Comparison of ENCODE assay signal across 17 cellular contexts in the genomic region with DNA sequence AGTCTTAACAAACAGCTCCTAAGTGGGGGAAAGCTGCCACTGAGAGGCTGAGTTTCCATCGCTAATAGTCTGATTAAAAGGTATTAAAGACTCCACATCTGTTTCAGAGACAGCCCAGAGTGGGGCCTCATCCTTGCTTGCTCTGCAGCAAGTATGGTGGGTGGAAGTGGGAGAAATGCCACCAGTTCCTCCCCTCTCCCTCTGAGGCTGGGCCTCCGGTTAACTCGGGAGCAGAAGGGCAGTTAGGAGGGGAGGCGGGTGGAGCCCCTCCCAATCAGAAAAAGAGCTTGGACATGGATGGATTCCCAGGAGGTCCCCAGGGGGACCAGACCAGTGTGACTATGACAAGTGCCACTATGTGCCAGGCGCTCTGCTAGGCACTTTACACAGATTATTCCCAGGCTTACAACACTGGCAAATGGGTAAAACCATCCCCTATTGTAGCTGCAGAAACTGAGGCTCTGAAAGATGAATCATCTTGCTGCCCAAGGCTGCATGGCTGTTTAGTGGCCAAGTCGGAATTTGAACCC. TPM values are rescaled to one million over a fixed set of nuclear protein-coding genes. Genes with fewer than 3 reads are reported as not detected.
DNase-seq lines count a peak whose midpoint lies in the region; ATAC-seq and TF ChIP-seq lines count a peak whose summit lies in the region.
"Had no signal": no experiment of that assay in that cellular context is flagged by ENCODE, and none has a peak within 500 bp of the region (broad histone marks: within the 10 kb centered on the region; RNA-seq: fewer than 3 reads in every experiment).

No MANE protein-coding gene starts in this region.

- H3K36me3 ChIP-seq in PC-3 (ENCODE audit: low read depth, low read length) (peaks cover 72% of the 10 kb centered on the region), esophagus muscularis mucosa (peaks cover 11 to 79% (median 66%) of the 10 kb centered on the region in 4 donors), rectal smooth muscle tissue (ENCODE audit: control insufficient read depth, insufficient read depth, low read length) (peaks cover 4% of the 10 kb centered on the region), vagina (peaks cover 0 to 50% of the 10 kb centered on the region in 2 donors)
- peaks cover 0 to 81% (median 8%) of the 10 kb centered on the region in 3 experiments for H3K36me3 ChIP-seq in naive thymus-derived CD4-positive, alpha-beta T cell (ENCODE audit: control insufficient read depth in 2 of 3, insufficient read depth in 3 of 3, low read length in 3 of 3)

- peaks cover 1 to 53% (median 19%) of the 10 kb centered on the region in 5 donors for H3K36me3 Mint-ChIP-seq in naive thymus-derived CD4-positive, alpha-beta T cell

- TF ChIP-seq CTCF in PC-3 (conservative IDR thresholded peaks at IDR 0.05; ENCODE audit: low read depth, low read length), result no peak
- no peak for TF ChIP-seq CTCF in esophagus muscularis mucosa (IDR thresholded peaks at IDR 0.05)
- TF ChIP-seq CTCF in vagina (IDR thresholded peaks at IDR 0.05), result no peak

- H3K4me2 ChIP-seq in PC-3 (ENCODE audit: low read length), result no peak overlapping the region

- H3K9me2 ChIP-seq in PC-3 (replicated peaks; ENCODE audit: low read length), result no peaks in the 10 kb centered on the region

- H3K27me3 ChIP-seq in PC-3 (ENCODE audit: low read length), result no peaks in the 10 kb centered on the region
- no peaks in the 10 kb centered on the region for H3K27me3 ChIP-seq in esophagus muscularis mucosa
- no peaks in the 10 kb centered on the region for H3K27me3 ChIP-seq in rectal smooth muscle tissue (ENCODE audit: control insufficient read depth, insufficient read depth, low read length)
- H3K27me3 ChIP-seq in vagina, result no peaks in the 10 kb centered on the region
- H3K27me3 ChIP-seq in naive thymus-derived CD4-positive, alpha-beta T cell (ENCODE audit: control insufficient read depth in 2 of 2, insufficient read depth in 2 of 2, low read length in 2 of 2), result no peaks in the 10 kb centered on the region
- H3K27me3 ChIP-seq: BE2C, foreskin keratinocyte, left lung had no signal

- no peak overlapping the region for H2AFZ ChIP-seq in PC-3 (ENCODE audit: low read length)

- peaks cover 4% of the 10 kb centered on the region for H4K20me1 ChIP-seq in PC-3 (ENCODE audit: low read length)

- no peaks in the 10 kb centered on the region for H3K4me1 Mint-ChIP-seq in naive thymus-derived CD4-positive, alpha-beta T cell

- H3K4me3 ChIP-seq in PC-3 (ENCODE audit: low read length), result no peak overlapping the region
- H3K4me3 ChIP-seq in esophagus muscularis mucosa, result no peak overlapping the region
- no peak overlapping the region for H3K4me3 ChIP-seq in rectal smooth muscle tissue (ENCODE audit: low read length)
- no peak overlapping the region for H3K4me3 ChIP-seq in vagina
- no peak overlapping the region for H3K4me3 ChIP-seq in naive thymus-derived CD4-positive, alpha-beta T cell (ENCODE audit: low read length)
- H3K4me3 ChIP-seq: left lung had no signal

- peaks cover 14% of the 10 kb centered on the region for H3K4me1 ChIP-seq in PC-3 (ENCODE audit: insufficient read depth, low read length)
- H3K4me1 ChIP-seq in esophagus muscularis mucosa, result peaks cover 0 to 35% (median 31%) of the 10 kb centered on the region in 4 donors
- peaks cover 13% of the 10 kb centered on the region for H3K4me1 ChIP-seq in rectal smooth muscle tissue (ENCODE audit: control insufficient read depth, insufficient read depth, low read length)
- peaks cover 34% of the 10 kb centered on the region for H3K4me1 ChIP-seq in vagina
- no peaks in the 10 kb centered on the region for H3K4me1 ChIP-seq in naive thymus-derived CD4-positive, alpha-beta T cell (ENCODE audit: control insufficient read depth in 2 of 2, insufficient read depth in 2 of 2, low read length in 2 of 2)
- H3K4me1 ChIP-seq: BE2C, foreskin keratinocyte, left lung had no signal

- intact Hi-C loops in PC-3 (cut with micrococcal nuclease) (no loop called here), esophagus muscularis mucosa (cut with DNase I) (no loop called here), vagina (cut with DNase I) (no loop called here)
- intact Hi-C loops in naive thymus-derived CD4-positive, alpha-beta T cell (cut with micrococcal nuclease), result no loop called here

- no peaks in the 10 kb centered on the region for H3K79me2 ChIP-seq in PC-3 (ENCODE audit: low read length)

- H3K4me3 Mint-ChIP-seq in naive thymus-derived CD4-positive, alpha-beta T cell, result no peak overlapping the region
- H3K4me3 Mint-ChIP-seq: naive B cell had no signal

- CTCF ChIA-PET in PC-3 (lab: Charles Lee), result interaction anchor here (0.8 to 1.8 kb wide), 5 partner anchors 11 to 91 kb away, joined by 3 to 9 read pairs (median 7); no protein-coding TSS in a partner anchor
- CTCF ChIA-PET in naive thymus-derived CD4-positive, alpha-beta T cell (lab: Charles Lee), result interaction anchor here (0.5 kb wide), 1 partner anchor 37 kb away, joined by 3 read pairs; no protein-coding TSS in a partner anchor

- WGBS in esophagus muscularis mucosa, result 54% methylated on average over 6 of the region's 6 CpGs

- H3K9ac ChIP-seq in PC-3 (ENCODE audit: low read length) (no peak overlapping the region), rectal smooth muscle tissue (ENCODE audit: low read length) (no peak overlapping the region)

- no peaks in the 10 kb centered on the region for H3K9me3 Mint-ChIP-seq in naive thymus-derived CD4-positive, alpha-beta T cell
- H3K9me3 Mint-ChIP-seq: naive B cell had no signal

- H3F3A ChIP-seq in PC-3 (ENCODE audit: low read length, unreplicated experiment), result peaks cover 4% of the 10 kb centered on the region

- ATAC-seq in PC-3, result no peak
- ATAC-seq in naive thymus-derived CD4-positive, alpha-beta T cell, result no peak
- ATAC-seq in HG03342 (IDR thresholded peaks at IDR 0.05; ENCODE audit: unreplicated experiment), result no peak

- POLR2A ChIA-PET in PC-3 (lab: Charles Lee; ENCODE audit: unreplicated experiment), result no interaction called here
- POLR2A ChIA-PET in naive thymus-derived CD4-positive, alpha-beta T cell (lab: Charles Lee), result interaction anchor here (0.9 kb wide), 1 partner anchor 23 kb away, joined by 3 read pairs; no protein-coding TSS in a partner anchor

- peak overlapping the region; percentile 43 for H3K27ac ChIP-seq in PC-3 (ENCODE audit: low read length)
- peak overlapping the region; percentile 62 to 79 (median 66) for H3K27ac ChIP-seq in esophagus muscularis mucosa (replicated peaks in 1 of 4)
- peak overlapping the region; percentile 82 for H3K27ac ChIP-seq in rectal smooth muscle tissue (ENCODE audit: low read depth, low read length)
- peak overlapping the region; percentile 71 for H3K27ac ChIP-seq in vagina
- no peak overlapping the region for H3K27ac ChIP-seq in naive thymus-derived CD4-positive, alpha-beta T cell (ENCODE audit: low read depth, low read length)
- H3K27ac ChIP-seq: foreskin keratinocyte had no signal

- TF ChIP-seq EP300 in esophagus muscularis mucosa (IDR thresholded peaks at IDR 0.05), result no peak

- no peak for DNase-seq in PC-3
- DNase-seq in esophagus muscularis mucosa (ENCODE audit: extremely low spot score), result no peak
- no peak for DNase-seq in vagina (ENCODE audit: extremely low spot score in 2 of 2)
- no peak for DNase-seq in AG08396 (ENCODE audit: low spot score)
- DNase-seq in naive thymus-derived CD4-positive, alpha-beta T cell, result no peak
- DNase-seq: activated effector memory CD4-positive, alpha-beta T cell treated with anti-CD3 and anti-CD28 coated beads, Interleukin-2, amount 50 U/mL, for 16 hours; BE2C; naive B cell; NCI-H187 treated with DMSO at 0.1 percent for 48 hours; stimulated activated CD4-positive, alpha-beta T cell treated with anti-CD3 and anti-CD28 coated beads, Interleukin-15, amount 100 ng/mL, for 24 hours; stimulated activated naive CD4-positive, alpha-beta T cell treated with Interleukin-2 at 50 U/mL for 16 hours had no signal

- TF ChIP-seq POLR2A in esophagus muscularis mucosa (IDR thresholded peaks at IDR 0.05; ENCODE audit: low read depth) (no peak), vagina (IDR thresholded peaks at IDR 0.05) (no peak)

- H3K27ac Mint-ChIP-seq in naive thymus-derived CD4-positive, alpha-beta T cell, result no peak overlapping the region

- H3K9me3 ChIP-seq in PC-3 (ENCODE audit: low read length), result no peaks in the 10 kb centered on the region
- no peaks in the 10 kb centered on the region for H3K9me3 ChIP-seq in esophagus muscularis mucosa
- no peaks in the 10 kb centered on the region for H3K9me3 ChIP-seq in vagina
- H3K9me3 ChIP-seq in naive thymus-derived CD4-positive, alpha-beta T cell (ENCODE audit: control insufficient read depth in 2 of 3, low read length in 3 of 3), result no peaks in the 10 kb centered on the region
- H3K9me3 ChIP-seq: BE2C, left lung had no signal

- H3K27me3 Mint-ChIP-seq in naive thymus-derived CD4-positive, alpha-beta T cell, result no peaks in the 10 kb centered on the region
- H3K27me3 Mint-ChIP-seq: naive B cell had no signal

- BruUV-seq in PC-3 (replicated peaks; lab: Mats Ljungman, UMichigan), result no TSS peak

RNA-seq across cellular contexts. Expression of gene ASCL5, which starts 11.4 kb away (rescaled TPM):
- total RNA-seq in PC-3 (2014; rRNA removed) (2.4 and 3.1 TPM in 2 replicates), esophagus muscularis mucosa (not detected), vagina (not detected)
- under 1 TPM in 2 of 5 experiments, not detected in 3; 0.27 to 0.56 TPM for total RNA-seq in naive thymus-derived CD4-positive, alpha-beta T cell
- polyA plus RNA-seq in naive thymus-derived CD4-positive, alpha-beta T cell, result under 1 TPM; 0.08 to 0.15 TPM
- total RNA-seq: foreskin keratinocyte; T-helper 2 cell treated with Interferon-gamma antibody and Interleukin-4, amounts not matched to agents 100 ng/mL and 5 ng/mL, for 36 hours had no signal
- polyA plus RNA-seq: foreskin keratinocyte had no signal

RNA-seq across cellular contexts. Expression of gene TMEM9, which starts 15.9 kb away (rescaled TPM):
- 428 and 435 TPM in 2 replicates for total RNA-seq in PC-3 (2014; rRNA removed)
- 10 to 100 TPM; 40.1 to 56.1 (median 49.5) TPM for total RNA-seq in esophagus muscularis mucosa
- 58.7 TPM for total RNA-seq in vagina
- 10 to 100 TPM; 15.3 to 24.5 (median 16.7) TPM for total RNA-seq in naive thymus-derived CD4-positive, alpha-beta T cell
- 10 to 100 TPM; 32.1 to 56.4 TPM for polyA plus RNA-seq in naive thymus-derived CD4-positive, alpha-beta T cell

RNA-seq across cellular contexts. Expression of gene CACNA1S, which starts 26.1 kb away (rescaled TPM):
- not detected in 2 replicates for total RNA-seq in PC-3 (2014; rRNA removed)
- total RNA-seq in esophagus muscularis mucosa, result not detected
- total RNA-seq in vagina, result not detected
- not detected for total RNA-seq in naive thymus-derived CD4-positive, alpha-beta T cell
- not detected for polyA plus RNA-seq in naive thymus-derived CD4-positive, alpha-beta T cell
- total RNA-seq: foreskin keratinocyte; H1; T-helper 2 cell treated with Interferon-gamma antibody and Interleukin-4, amounts not matched to agents 100 ng/mL and 5 ng/mL, for 36 hours had no signal
- polyA plus RNA-seq: foreskin keratinocyte had no signal

RNA-seq across cellular contexts. Expression of gene IGFN1, which starts 52.2 kb away (rescaled TPM):
- total RNA-seq in PC-3 (2014; rRNA removed) (0.04 and 0.63 TPM in 2 replicates), esophagus muscularis mucosa (not detected), vagina (not detected)
- not detected for total RNA-seq in naive thymus-derived CD4-positive, alpha-beta T cell
- not detected for polyA plus RNA-seq in naive thymus-derived CD4-positive, alpha-beta T cell
- total RNA-seq: foreskin keratinocyte; H1; T-helper 2 cell treated with Interferon-gamma antibody and Interleukin-4, amounts not matched to agents 100 ng/mL and 5 ng/mL, for 36 hours had no signal
- polyA plus RNA-seq: foreskin keratinocyte, H1 had no signal
